In the genomic region with DNA sequence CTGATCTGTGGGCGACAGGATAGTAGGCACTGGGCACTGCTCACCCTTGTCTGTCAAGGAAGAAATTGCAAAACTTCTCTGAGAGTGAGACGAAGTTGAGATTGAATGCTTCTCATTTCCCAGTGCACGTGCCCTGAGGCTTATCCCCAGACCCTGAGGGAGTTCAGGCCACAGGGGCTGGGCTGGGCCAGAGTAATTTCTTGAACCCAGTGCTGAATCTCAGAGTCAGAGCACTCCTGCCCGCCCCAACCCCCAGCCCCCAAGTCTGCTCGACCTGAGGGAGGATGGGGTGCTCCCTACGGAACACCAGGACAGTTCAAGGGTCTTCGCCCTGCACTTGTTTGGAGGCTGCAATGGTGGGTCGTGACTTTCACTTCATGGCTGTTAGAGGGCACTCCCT, we compare ENCODE assay signal across 15 cellular contexts. TPM values are rescaled to one million over a fixed set of nuclear protein-coding genes. Genes with fewer than 3 reads are reported as not detected.
"Had no signal": no experiment of that assay in that cellular context is flagged by ENCODE, and none has a peak within 500 bp of the region (broad histone marks: within the 10 kb centered on the region; RNA-seq: fewer than 3 reads in every experiment).

No MANE protein-coding gene starts in this region.

RNA-seq across cellular contexts. Expression of gene KCNJ18, which starts 17.7 kb away (rescaled TPM):
- total RNA-seq: activated B cell treated with CpG ODN at 0.5 μM for 24 hours; activated CD4-positive, alpha-beta memory T cell treated with anti-CD3 and anti-CD28 coated beads for 36 hours; activated CD4-positive, alpha-beta memory T cell treated with anti-CD3 and anti-CD28 coated beads, Interleukin-2, amount 10 ng/mL, durations not matched to agents 7 days and 5 days; activated CD4-positive, alpha-beta T cell treated with anti-CD3 and anti-CD28 coated beads for 36 hours; activated CD4-positive, alpha-beta T cell treated with anti-CD3 and anti-CD28 coated beads, Interleukin-2, amount 10 ng/mL, durations not matched to agents 24 days and 14 days; activated CD4-positive, alpha-beta T cell treated with anti-CD3 and anti-CD28 coated beads, Interleukin-2, amount 10 ng/mL, durations not matched to agents 7 days and 5 days; activated CD8-positive, alpha-beta memory T cell treated with anti-CD3 and anti-CD28 coated beads for 36 hours; activated CD8-positive, alpha-beta memory T cell treated with anti-CD3 and anti-CD28 coated beads, Interleukin-2, amount 10 ng/mL, durations not matched to agents 7 days and 5 days; activated CD8-positive, alpha-beta T cell treated with anti-CD3 and anti-CD28 coated beads for 36 hours; activated CD8-positive, alpha-beta T cell treated with anti-CD3 and anti-CD28 coated beads, Interleukin-2, amount 10 ng/mL, durations not matched to agents 7 days and 5 days; T-cell; T-helper 1 cell treated with Interleukin-12 subunit alpha and Interleukin-12 subunit beta and Interleukin-4 antibody, amounts not matched to agents 30 ng/mL and 1 ng/mL, for 36 hours; T-helper 17 cell; T-helper 2 cell treated with Interferon-gamma antibody and Interleukin-4, amounts not matched to agents 100 ng/mL and 5 ng/mL, for 36 hours; WTC11 had no signal
